In genomic region chr18:50143295-50143694, GRCh38 we compare ENCODE assay signal across 17 cellular contexts. TPM values are rescaled to one million over a fixed set of nuclear protein-coding genes. Genes with fewer than 3 reads are reported as not detected.
DNase-seq lines count a peak whose midpoint lies in the region; ATAC-seq, FAIRE-seq and TF ChIP-seq lines count a peak whose summit lies in the region.
"Had no signal": no experiment of that assay in that cellular context is flagged by ENCODE, and none has a peak within 500 bp of the region (broad histone marks: within the 10 kb centered on the region; RNA-seq: fewer than 3 reads in every experiment).

No MANE protein-coding gene starts in this region.

- H3K4me1 ChIP-seq in GM23338 (ENCODE audit: insufficient read depth) (no peaks in the 10 kb centered on the region), H1 (replicated peaks in 1 of 4; ENCODE audit: control insufficient read depth in 3 of 4, insufficient read depth in 4 of 4, low read length in 3 of 4) (no peaks in the 10 kb centered on the region), heart right ventricle (no peaks in the 10 kb centered on the region), BE2C (no peaks in the 10 kb centered on the region)

- H3K4me2 ChIP-seq in GM23338 = no peak overlapping the region
- H3K4me2 ChIP-seq in H1 (ENCODE audit: insufficient read depth in 1 of 2, low read depth in 2 of 2, low read length in 2 of 2) = no peak overlapping the region

- no peak overlapping the region for H3K18ac ChIP-seq in H1 (ENCODE audit: extremely low read depth, low read length)

- H3K27me3 Mint-ChIP-seq in GM23338 (ENCODE audit: insufficient read depth, low read depth, poor library complexity) = no peaks in the 10 kb centered on the region

- no peak overlapping the region for H2BK15ac ChIP-seq in H1 (ENCODE audit: low read length)

- no peaks in the 10 kb centered on the region for H3K79me1 ChIP-seq in H1 (ENCODE audit: low read depth, low read length)

- no peaks in the 10 kb centered on the region for H3K4me1 Mint-ChIP-seq in GM23338
- H3K4me1 Mint-ChIP-seq: B cell; CD4-positive, alpha-beta memory T cell had no signal

- peak; percentile 25 to 29; a peak in 2 of 4 replicates for TF ChIP-seq CTCF in GM23338 (conservative IDR thresholded peaks at IDR 0.05; ENCODE audit: low read depth in 2 of 2)
- TF ChIP-seq CTCF in H1 (IDR thresholded peaks at IDR 0.05; ENCODE audit: control extremely low read depth in 1 of 3, insufficient read depth in 1 of 3, low read depth in 1 of 3, low read length in 3 of 3) = peak; percentile 12 to 24 (median 16); a peak in 3 of 4 replicates
- TF ChIP-seq CTCF in heart right ventricle (IDR thresholded peaks at IDR 0.05) = no peak
- no peak for TF ChIP-seq CTCF in BE2C (IDR thresholded peaks at IDR 0.05; ENCODE audit: low read depth, low read length)

- H3K9ac ChIP-seq in H1 (replicated peaks in 1 of 4; ENCODE audit: extremely low read depth in 1 of 4, low read depth in 3 of 4, low read length in 3 of 4) = no peak overlapping the region

- peak; percentile 34 to 50 for TF ChIP-seq RAD21 in H1 (IDR thresholded peaks at IDR 0.05 in 1 of 2, conservative IDR thresholded peaks at IDR 0.05 in 1 of 2; ENCODE audit: low read depth in 2 of 2, low read length in 2 of 2)

- H2BK120ac ChIP-seq in H1 (replicated peaks; ENCODE audit: low read depth, low read length) = no peak overlapping the region

- CTCF ChIA-PET in H1 (lab: Charles Lee; ENCODE audit: partially characterized antibody) = interaction anchor here (0.8 to 2.8 kb wide), 4 partner anchors 14 to 61 kb away, joined by 3 to 12 read pairs (median 3); no protein-coding TSS in a partner anchor

- H3K9me3 Mint-ChIP-seq in GM23338 = no peaks in the 10 kb centered on the region; the same call in 2 of the 3 replicates

- intact Hi-C loops in heart right ventricle (cut with DNase I) = no loop called here

- POLR2A ChIA-PET in H1 (lab: Charles Lee; ENCODE audit: partially characterized antibody) = no interaction called here

- H4K5ac ChIP-seq in H1 (ENCODE audit: insufficient read length, low read depth, low read length) = no peak overlapping the region

- no peak overlapping the region for H2BK12ac ChIP-seq in H1 (ENCODE audit: low read depth, low read length)

- no peak overlapping the region for H3K27ac Mint-ChIP-seq in GM23338
- H3K27ac Mint-ChIP-seq: B cell; CD4-positive, alpha-beta memory T cell had no signal

- no peak overlapping the region for H3K14ac ChIP-seq in H1 (ENCODE audit: insufficient read length)

- H3K9me2 ChIP-seq in GM23338 (ENCODE audit: insufficient read depth) = no peaks in the 10 kb centered on the region; the same call in 1 of the 2 replicates

- ATAC-seq in GM23338 (peak; percentile 86), heart right ventricle (no peak), GM21825 (IDR thresholded peaks at IDR 0.05; ENCODE audit: unreplicated experiment) (no peak)

- no peak overlapping the region for H4K8ac ChIP-seq in H1 (ENCODE audit: extremely low read depth, insufficient read depth, low read length)

- no peaks in the 10 kb centered on the region for H3K36me3 Mint-ChIP-seq in GM23338 (ENCODE audit: low read depth)
- H3K36me3 Mint-ChIP-seq: CD4-positive, alpha-beta memory T cell had no signal

- H3K56ac ChIP-seq in H1 (replicated peaks; ENCODE audit: insufficient read length, low read depth, low read length) = no peak overlapping the region

- no peak overlapping the region for H3K4ac ChIP-seq in H1 (replicated peaks; ENCODE audit: insufficient read length, low read depth, low read length)

- H4K20me1 ChIP-seq in GM23338 (replicated peaks; ENCODE audit: insufficient read depth) = no peaks in the 10 kb centered on the region
- H4K20me1 ChIP-seq in H1 (replicated peaks in 1 of 2; ENCODE audit: control insufficient read depth in 1 of 2, insufficient read depth in 2 of 2, low read length in 2 of 2) = no peaks in the 10 kb centered on the region

- H3K23ac ChIP-seq in H1 (ENCODE audit: insufficient read length) = no peak overlapping the region

- whole genome bisulfite sequencing in H1 (ENCODE audit: extremely low coverage in 1 of 2, insufficient coverage in 1 of 2, insufficient read length in 1 of 2, insufficient replicate concordance in 2 of 2, low coverage in 1 of 2, low lambda C conversion rate in 2 of 2, missing lambda C conversion rate in 1 of 2), 2 experiments = 81% methylated on average over 3 of the region's 3 CpGs; no CpG with 5 or more reads in 1 of the 2 experiments
- WGBS in heart right ventricle, 2 donors = 60 to 67% methylated on average over 3 of the region's 3 CpGs

- H3K23me2 ChIP-seq in H1 (ENCODE audit: low read depth, low read length) = no peaks in the 10 kb centered on the region

- H3K4me3 ChIP-seq in GM23338 = no peak overlapping the region
- no peak overlapping the region for H3K4me3 ChIP-seq in H1 (ENCODE audit: extremely low read depth in 1 of 4, insufficient read depth in 2 of 4, low read depth in 3 of 4, low read length in 4 of 4)
- no peak overlapping the region for H3K4me3 ChIP-seq in heart right ventricle
- H3K4me3 ChIP-seq in BE2C (ENCODE audit: low read depth, low read length) = no peak overlapping the region

- H3K79me2 ChIP-seq in GM23338 (replicated peaks; ENCODE audit: insufficient read depth) (no peaks in the 10 kb centered on the region), H1 (ENCODE audit: control insufficient read depth in 1 of 2, insufficient read depth in 2 of 2, low read length in 2 of 2) (no peaks in the 10 kb centered on the region)

- TF ChIP-seq EP300 in H1 (IDR thresholded peaks at IDR 0.05; ENCODE audit: borderline replicate concordance in 1 of 2, low read depth in 2 of 2, low read length in 2 of 2) = no peak

- no peak overlapping the region for H2AK5ac ChIP-seq in H1 (ENCODE audit: low read depth, low read length)

- H3K27ac ChIP-seq in GM23338 (ENCODE audit: low read depth) (no peak overlapping the region), H1 (ENCODE audit: low read depth, low read length) (no peak overlapping the region), heart right ventricle (no peak overlapping the region)

- no peak for TF ChIP-seq POLR2A in H1 (IDR thresholded peaks at IDR 0.05; ENCODE audit: control extremely low read depth in 1 of 2, low read depth in 2 of 2, low read length in 2 of 2)

- H2BK20ac ChIP-seq in H1 (ENCODE audit: low read length) = no peak overlapping the region

- H3K4me3 Mint-ChIP-seq in GM23338 = no peak overlapping the region
- H3K4me3 Mint-ChIP-seq: B cell; CD4-positive, alpha-beta memory T cell had no signal

- no peaks in the 10 kb centered on the region for H3K9me3 ChIP-seq in H1 (ENCODE audit: insufficient read depth in 2 of 2, low read depth in 1 of 2, low read length in 1 of 2)
- no peaks in the 10 kb centered on the region for H3K9me3 ChIP-seq in heart right ventricle
- H3K9me3 ChIP-seq in BE2C = no peaks in the 10 kb centered on the region

- no peak overlapping the region for H2BK5ac ChIP-seq in H1 (ENCODE audit: low read depth, low read length)

- no peak overlapping the region for H2AFZ ChIP-seq in GM23338
- H2AFZ ChIP-seq in H1 (ENCODE audit: low read length) = no peak overlapping the region

- H3K27me3 ChIP-seq in GM23338 (ENCODE audit: insufficient read depth) = no peaks in the 10 kb centered on the region
- no peaks in the 10 kb centered on the region for H3K27me3 ChIP-seq in H1 (replicated peaks in 1 of 4; ENCODE audit: control insufficient read depth in 3 of 4, extremely low read depth in 1 of 4, insufficient read depth in 3 of 4, low read length in 3 of 4)
- H3K27me3 ChIP-seq in heart right ventricle = peaks cover 0 to 15% (median 0%) of the 10 kb centered on the region in 7 donors
- H3K27me3 ChIP-seq in BE2C = no peaks in the 10 kb centered on the region

- no peak overlapping the region for H4K91ac ChIP-seq in H1 (replicated peaks; ENCODE audit: insufficient read length, low read length)

- no peak for FAIRE-seq in H1 (lab: Jason Lieb, UNC)
- no peak for FAIRE-seq in frontal cortex (lab: Jason Lieb, UNC)
- FAIRE-seq: D721Med, H54 had no signal

- peak; percentile 30 for DNase-seq in GM23338 (ENCODE audit: low spot score)
- DNase-seq in NCI-H82 treated with DMSO at 0.1 percent for 48 hours (lab: John Stamatoyannopoulos, UW; ENCODE audit: unreplicated experiment) = peak; percentile 11
- DNase-seq in H1 (ENCODE audit: low read depth in 1 of 2, low spot score in 2 of 2) = no peak
- DNase-seq in kidney glomerular epithelial cell (lab: John Stamatoyannopoulos, UW) = peak; percentile 27
- no peak for DNase-seq in heart right ventricle
- no peak for DNase-seq in frontal cortex (ENCODE audit: low spot score in 2 of 2)
- DNase-seq in BE2C = no peak
- DNase-seq: ACHN; CD4-positive, alpha-beta memory T cell; Karpas-422; NCI-H187 treated with DMSO at 0.1 percent for 48 hours; NCI-H510A treated with DMSO at 0.1 percent for 48 hours; NK-92 treated with Interleukin-12 subunit alpha and Interleukin-12 subunit beta, amount 100 ng/mL, for 24 hours had no signal

- H3K36me3 ChIP-seq in GM23338 (ENCODE audit: insufficient read depth) (no peaks in the 10 kb centered on the region), H1 (ENCODE audit: control insufficient read depth in 2 of 4, insufficient read depth in 4 of 4, low read length in 3 of 4) (no peaks in the 10 kb centered on the region), heart right ventricle (no peaks in the 10 kb centered on the region), BE2C (no peaks in the 10 kb centered on the region)

- H3F3A ChIP-seq in GM23338 (replicated peaks; ENCODE audit: low read depth) = no peaks in the 10 kb centered on the region

TF ChIP-seq in GM23338, 12 proteins besides CTCF, POLR2A, EP300 and RAD21 (continues in another document):
- no peak for TF ChIP-seq NANOG (IDR thresholded peaks at IDR 0.05; ENCODE audit: borderline replicate concordance)

TF ChIP-seq in H1, 55 proteins besides CTCF, POLR2A, EP300 and RAD21 (continues in another document):
- no peak for TF ChIP-seq SUZ12 (IDR thresholded peaks at IDR 0.05; ENCODE audit: low read length)
- TF ChIP-seq KDM1A (IDR thresholded peaks at IDR 0.05; ENCODE audit: borderline replicate concordance, low read length) = no peak
- no peak for TF ChIP-seq CBX5 (IDR thresholded peaks at IDR 0.05; ENCODE audit: low read depth, low read length)
- no peak for TF ChIP-seq TCF12 (IDR thresholded peaks at IDR 0.05; ENCODE audit: low read depth, low read length)

RNA-seq across cellular contexts. Expression of gene MYO5B, which starts 51.7 kb away (rescaled TPM):
- total RNA-seq in GM23338 (2014; rRNA removed; shearing (Covaris generic)) = 6.8 and 19.1 TPM in 2 replicates
- 3.2 and 3.5 TPM in 2 replicates for polyA plus RNA-seq in GM23338 (2016; fragmentation: Nextera tagmentation; extraction: Ambion mirVana)
- total RNA-seq in H1 (2021; fragmentation: NEBNext Ultra II Directional; extraction: Animal tissue kit (Norgen Biotek cat#: 25700)) = 6.4 and 6.9 TPM in 2 replicates
- polyA plus RNA-seq in H1 (2011; rRNA removed) = 5.1 and 7.7 TPM in 2 replicates
- polyA plus RNA-seq in H1 (2011; cell fraction: cytosol; rRNA removed) = 6.1 TPM
- 11.3 TPM for polyA plus RNA-seq in H1 (2011; cell fraction: nucleus; rRNA removed)
- 7.0 to 9.7 TPM (median 8.3 TPM) in 4 replicates for polyA plus RNA-seq in H1 (2012, experiment 1 of 2)
- polyA plus RNA-seq in H1 (2012, experiment 2 of 2) = 1.2 TPM
- polyA plus RNA-seq in H1 (2013, experiment 1 of 2) = 3.7 TPM
- polyA plus RNA-seq in H1 (2013, experiment 2 of 2) = 3.0 TPM
- polyA minus RNA-seq in H1 (2011; rRNA and poly(A)+ RNA removed) = 9.2 and 10.5 TPM in 2 replicates
- polyA minus RNA-seq in H1 (2011; cell fraction: cytosol; rRNA and poly(A)+ RNA removed) = 11.8 TPM
- 7.8 TPM for polyA minus RNA-seq in H1 (2011; cell fraction: nucleus; rRNA and poly(A)+ RNA removed)
- total RNA-seq in heart right ventricle = 1 to 10 TPM in 5 of 10 donors, under 1 TPM in 5; 0.20 to 3.7 (median 1.3) TPM
- under 1 TPM; 0.44 to 0.58 TPM for polyA plus RNA-seq in heart right ventricle
- total RNA-seq in frontal cortex = 9.8 TPM
- 0.88 TPM for polyA plus RNA-seq in BE2C (2012; ENCODE audit: insufficient read depth, insufficient read length, low read depth)
- total RNA-seq: CD4-positive, alpha-beta memory T cell had no signal

Comparison
In these comparisons a context has a peak if more than half of its experiments do, and no peak if none do; other contexts are left out.
1. DNase-seq: peak in GM23338 (single experiment), NCI-H82 treated with DMSO at 0.1 percent for 48 hours (single experiment) and kidney glomerular epithelial cell (single experiment); none in H1 (0 of 2), heart right ventricle (0 of 2), frontal cortex (0 of 2) and BE2C (single experiment).
2. CTCF ChIP-seq: peak in GM23338 (2 of 2) and H1 (3 of 3); none in heart right ventricle (0 of 9) and BE2C (single experiment).